Comparison of ENCODE assay signal across 14 cellular contexts in the genomic region with DNA sequence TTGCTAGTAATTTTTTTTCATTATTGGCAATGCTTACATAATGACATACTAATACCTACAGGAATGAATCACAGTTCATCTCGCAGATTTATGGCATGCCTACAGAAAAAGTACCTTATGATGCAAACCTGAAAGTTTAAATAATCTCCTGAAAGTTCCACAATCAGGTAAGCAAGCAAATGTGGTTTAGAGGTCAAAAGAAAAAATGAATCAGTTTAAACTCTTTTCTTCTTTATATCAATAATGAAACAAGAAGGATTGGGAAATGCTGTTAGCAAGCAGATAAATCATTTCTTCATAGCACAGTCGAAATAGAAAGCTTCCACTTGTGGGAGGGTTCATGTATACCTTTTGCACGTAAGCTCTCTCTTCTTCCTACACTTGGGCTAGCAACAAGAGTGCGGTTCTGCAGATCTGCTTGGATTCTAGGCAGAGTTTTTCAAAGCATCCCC. TPM values are rescaled to one million over a fixed set of nuclear protein-coding genes. Genes with fewer than 3 reads are reported as not detected.
DNase-seq lines count a peak whose midpoint lies in the region; ATAC-seq and TF ChIP-seq lines count a peak whose summit lies in the region.
"Had no signal": no experiment of that assay in that cellular context is flagged by ENCODE, and none has a peak within 500 bp of the region (broad histone marks: within the 10 kb centered on the region; RNA-seq: fewer than 3 reads in every experiment).

No MANE protein-coding gene starts in this region.

- H3K27me3 ChIP-seq in PC-9 (ENCODE audit: insufficient read depth, low read depth) (no peaks in the 10 kb centered on the region), SJCRH30 (no peaks in the 10 kb centered on the region)

- H3K4me1 ChIP-seq in PC-9 (replicated peaks; ENCODE audit: insufficient read depth), result peaks cover 32% of the 10 kb centered on the region
- H3K4me1 ChIP-seq in SJCRH30, result no peaks in the 10 kb centered on the region

- no peak overlapping the region for H3K27ac ChIP-seq in PC-9
- H3K27ac ChIP-seq in coronary artery, result no peak overlapping the region
- H3K27ac ChIP-seq in SJCRH30, result no peak overlapping the region

- TF ChIP-seq CTCF in GM12865 (IDR thresholded peaks at IDR 0.05; ENCODE audit: insufficient read depth, low read depth, low read length, missing control alignments), result no peak
- TF ChIP-seq CTCF in PC-9 (conservative IDR thresholded peaks at IDR 0.05), result no peak
- no peak for TF ChIP-seq CTCF in coronary artery (IDR thresholded peaks at IDR 0.05)

- H3K9me3 ChIP-seq in PC-9 (ENCODE audit: insufficient read depth, low read depth), result no peaks in the 10 kb centered on the region; the same call in 1 of the 2 replicates
- no peaks in the 10 kb centered on the region for H3K9me3 ChIP-seq in SJCRH30 (replicated peaks)

- POLR2A ChIA-PET in PC-9 (lab: Charles Lee; ENCODE audit: unreplicated experiment), result no interaction called here

- no TSS peak for BruUV-seq in PC-9 (replicated peaks; lab: Mats Ljungman, UMichigan)

- no peaks in the 10 kb centered on the region for H4K20me1 ChIP-seq in PC-9 (ENCODE audit: insufficient read depth)

- DNase-seq in GM12865 (ENCODE audit: low read depth) (peak; percentile 64), PC-9 (peak in 1 of 2 experiments; percentile 69), NCI-H2196 (lab: John Stamatoyannopoulos, UW; ENCODE audit: unreplicated experiment) (no peak), coronary artery (ENCODE audit: low spot score) (no peak), SJCRH30 (no peak)
- no peak for DNase-seq in central memory CD4-positive, alpha-beta T cell
- DNase-seq: CD4-positive, alpha-beta T cell; endodermal cell; kidney glomerular epithelial cell; NCI-H1436 treated with DMSO at 0.1 percent for 48 hours; right cardiac atrium; stimulated activated naive B cell treated with anti-CD40 and anti-IgM and Interleukin-4, amounts not matched to agents 10 μg/mL and 1 μg/mL and 100 μg/mL, for 72 hours had no signal

- CTCF ChIA-PET in PC-9 (lab: Charles Lee), result no interaction called here

- H3K36me3 ChIP-seq in PC-9 (ENCODE audit: low read depth), result no peaks in the 10 kb centered on the region
- H3K36me3 ChIP-seq in SJCRH30, result no peaks in the 10 kb centered on the region

- H2AFZ ChIP-seq in PC-9, result 0 out of 2 replicates have a peak overlapping the region, but pooled peaks have one; percentile 1

- peak overlapping the region; percentile 26 for H3K4me2 ChIP-seq in PC-9

- H3K9me2 ChIP-seq in PC-9 (ENCODE audit: insufficient read depth), result no peaks in the 10 kb centered on the region

- intact Hi-C loops in PC-9 (cut with micrococcal nuclease; ENCODE audit: unreplicated experiment), result no loop called here

- ATAC-seq in GM19328 (IDR thresholded peaks at IDR 0.05; ENCODE audit: unreplicated experiment) (peak; percentile 61), HG02885 (IDR thresholded peaks at IDR 0.05; ENCODE audit: poor library complexity, unreplicated experiment) (peak; percentile 92)
- ATAC-seq: right cardiac atrium; stimulated activated naive B cell treated with anti-CD40 and anti-IgM and Interleukin-4, amounts not matched to agents 10 μg/mL and 1 μg/mL and 100 μg/mL, for 72 hours had no signal

- H3F3A ChIP-seq in PC-9 (ENCODE audit: insufficient read depth, low read depth), result no peaks in the 10 kb centered on the region; the same call in 1 of the 2 replicates

- no peaks in the 10 kb centered on the region for H3K79me2 ChIP-seq in PC-9 (ENCODE audit: low read depth)

- no peak overlapping the region for H3K4me3 ChIP-seq in GM12865 (ENCODE audit: low read depth, low read length)
- no peak overlapping the region for H3K4me3 ChIP-seq in PC-9
- H3K4me3 ChIP-seq in coronary artery, result no peak overlapping the region
- H3K4me3 ChIP-seq in SJCRH30, result no peak overlapping the region

RNA-seq across cellular contexts. Expression of gene MTPN, which starts 53.7 kb away (rescaled TPM):
- 181 and 212 TPM in 2 replicates for total RNA-seq in PC-9 (2021)
- 154 and 157 TPM in 2 replicates for total RNA-seq in SJCRH30 (2014; rRNA removed; shearing (Covaris generic))
